ENCODE assay signal across 9 cellular contexts in genomic region chrX:128906753-128907152, GRCh38.
"Had no signal": no experiment of that assay in that cellular context is flagged by ENCODE, and none has a peak within 500 bp of the region (broad histone marks: within the 10 kb centered on the region; RNA-seq: fewer than 3 reads in every experiment).

No MANE protein-coding gene starts in this region.

- FAIRE-seq: HTR-8/SVneo had no signal

- H3K4me3 ChIP-seq: GM23248, HAP-1 had no signal

- H3K36me3 ChIP-seq: HAP-1 had no signal

- H3K4me2 ChIP-seq: KMS-11 had no signal

- DNase-seq: GM23248, GOT3, H7, HFFc6, KBM-7 had no signal

- ATAC-seq: HCT116 had no signal

- H3K9ac ChIP-seq: GM23248, KMS-11 had no signal

- H3K9me3 ChIP-seq: HAP-1 had no signal

- H3K27ac ChIP-seq: GM23248, KMS-11 had no signal

- H3K4me1 ChIP-seq: HAP-1 had no signal

- H2AFZ ChIP-seq: GM23248 had no signal
